In genomic region chr3:134110963-134111362, GRCh38 we compare ENCODE assay signal across 33 cellular contexts.
DNase-seq lines count a peak whose midpoint lies in the region; ATAC-seq, FAIRE-seq and TF ChIP-seq lines count a peak whose summit lies in the region.
"Had no signal": no experiment of that assay in that cellular context is flagged by ENCODE, and none has a peak within 500 bp of the region (broad histone marks: within the 10 kb centered on the region; RNA-seq: fewer than 3 reads in every experiment).

No MANE protein-coding gene starts in this region.

- intact Hi-C loops in pancreas (cut with DNase I), result no loop called here

- 25 to 30% methylated on average over 2 of the region's 2 CpGs for WGBS in pancreas, 2 donors

- FAIRE-seq in pancreas (lab: Jason Lieb, UNC), result no peak
- FAIRE-seq: A204.1, A549, D721Med had no signal

- no peak for ATAC-seq in activated T-cell treated with anti-CD3 and anti-CD28 coated beads, Interleukin-2, amount 50 U/mL, for 72 hours (replicated peaks in 1 of 2)
- ATAC-seq in pancreas, result peak in 3 of 4 donors; percentile 57 to 67 (median 58)
- ATAC-seq: A549; CD8-positive, alpha-beta T cell had no signal

- no peak overlapping the region for H3K4me3 ChIP-seq in pancreas
- H3K4me3 ChIP-seq: A549; BLaER1; BLaER1 treated with 17β-estradiol and CSF1 and Interleukin-3, amounts not matched to agents 10 nM and 100 nM had no signal

- TF ChIP-seq CTCF in pancreas (IDR thresholded peaks at IDR 0.05), result no peak

- H3K27ac Mint-ChIP-seq in activated T-cell treated with anti-CD3 and anti-CD28 coated beads, Interleukin-2, amount 50 U/mL, for 72 hours, result peak overlapping the region; percentile 38
- H3K27ac Mint-ChIP-seq: B cell; CD14-positive monocyte; CD4-positive, alpha-beta memory T cell; CD4-positive, alpha-beta T cell; CD4-positive, CD25-positive, alpha-beta regulatory T cell; CD8-positive, alpha-beta memory T cell; CD8-positive, alpha-beta T cell had no signal

- peaks cover 1 to 2% of the 10 kb centered on the region in 2 donors for H3K36me3 Mint-ChIP-seq in activated T-cell treated with anti-CD3 and anti-CD28 coated beads, Interleukin-2, amount 50 U/mL, for 72 hours (ENCODE audit: insufficient read depth in 2 of 2)
- H3K36me3 Mint-ChIP-seq: CD14-positive monocyte; CD4-positive, CD25-positive, alpha-beta regulatory T cell; CD8-positive, alpha-beta T cell had no signal

- H3K27me3 Mint-ChIP-seq in activated T-cell treated with anti-CD3 and anti-CD28 coated beads, Interleukin-2, amount 50 U/mL, for 72 hours (ENCODE audit: low read depth), result peaks cover 6% of the 10 kb centered on the region
- H3K27me3 Mint-ChIP-seq: CD4-positive, alpha-beta T cell had no signal

- no peaks in the 10 kb centered on the region for H3K36me3 ChIP-seq in pancreas
- H3K36me3 ChIP-seq: BE2C; BLaER1; BLaER1 treated with 17β-estradiol and CSF1 and Interleukin-3, amounts not matched to agents 10 nM and 100 nM had no signal

- peak overlapping the region in 2 of 4 donors; percentile 45 to 79 for H3K27ac ChIP-seq in pancreas
- H3K27ac ChIP-seq: 22Rv1; A549; BLaER1; BLaER1 treated with 17β-estradiol and CSF1 and Interleukin-3, amounts not matched to agents 10 nM and 100 nM; C4-2B had no signal

- DNase-seq in activated T-cell treated with anti-CD3 and anti-CD28 coated beads, Interleukin-2, amount 50 U/mL, for 72 hours, result no peak
- no peak for DNase-seq in activated T-cell treated with anti-CD3 and anti-CD28 coated beads, Interleukin-2, amount 50 U/mL, for 1 hour
- DNase-seq in pancreas, result no peak
- no peak for DNase-seq in GF-D8 (lab: John Stamatoyannopoulos, UW)
- DNase-seq: 8988T; ACHN; AML-193; BE2C; C1 segment of cervical spinal cord; Caco-2; Calu3; CD4-positive, alpha-beta memory T cell; CD4-positive, alpha-beta T cell; CD4-positive, CD25-positive, alpha-beta regulatory T cell; CD8-positive, alpha-beta memory T cell; CD8-positive, alpha-beta T cell; COR-L47; DMS 273 treated with DMSO at 0.1 percent for 48 hours; DMS153; DMS53; DMS79; DMS79 treated with DMSO at 0.1 percent for 48 hours; DND-41; EL had no signal

- peaks cover 7 to 19% (median 16%) of the 10 kb centered on the region in 3 donors for H3K4me1 ChIP-seq in pancreas
- H3K4me1 ChIP-seq: A549, BE2C, BLaER1, Caco-2 had no signal

- peaks cover 0 to 8% (median 0%) of the 10 kb centered on the region in 4 donors for H3K9me3 ChIP-seq in pancreas
- H3K9me3 ChIP-seq: A549, BE2C had no signal

- no peaks in the 10 kb centered on the region for H3K27me3 ChIP-seq in pancreas
- H3K27me3 ChIP-seq: BE2C; BLaER1; BLaER1 treated with 17β-estradiol and CSF1 and Interleukin-3, amounts not matched to agents 10 nM and 100 nM had no signal

- H3K9me3 Mint-ChIP-seq in activated T-cell treated with anti-CD3 and anti-CD28 coated beads, Interleukin-2, amount 50 U/mL, for 72 hours, result peaks cover 5 to 7% of the 10 kb centered on the region in 2 donors

- H3K4me3 Mint-ChIP-seq in activated T-cell treated with anti-CD3 and anti-CD28 coated beads, Interleukin-2, amount 50 U/mL, for 72 hours, result no peak overlapping the region
- H3K4me3 Mint-ChIP-seq: B cell; CD14-positive monocyte; CD4-positive, alpha-beta memory T cell; CD4-positive, alpha-beta T cell; CD4-positive, CD25-positive, alpha-beta regulatory T cell; CD8-positive, alpha-beta memory T cell; CD8-positive, alpha-beta T cell had no signal

- H3K4me1 Mint-ChIP-seq in activated T-cell treated with anti-CD3 and anti-CD28 coated beads, Interleukin-2, amount 50 U/mL, for 72 hours (ENCODE audit: low read depth), result no peaks in the 10 kb centered on the region
- H3K4me1 Mint-ChIP-seq: B cell; CD4-positive, alpha-beta memory T cell; CD8-positive, alpha-beta memory T cell had no signal

Comparison
In these comparisons a context has a peak if more than half of its experiments do, and no peak if none do; other contexts are left out.
1. ATAC-seq: peak in pancreas (3 of 4); none in activated T-cell treated with anti-CD3 and anti-CD28 coated beads, Interleukin-2, amount 50 U/mL, for 72 hours (0 of 2).